2 cellular contexts compared by ENCODE assay signal in the genomic region with DNA sequence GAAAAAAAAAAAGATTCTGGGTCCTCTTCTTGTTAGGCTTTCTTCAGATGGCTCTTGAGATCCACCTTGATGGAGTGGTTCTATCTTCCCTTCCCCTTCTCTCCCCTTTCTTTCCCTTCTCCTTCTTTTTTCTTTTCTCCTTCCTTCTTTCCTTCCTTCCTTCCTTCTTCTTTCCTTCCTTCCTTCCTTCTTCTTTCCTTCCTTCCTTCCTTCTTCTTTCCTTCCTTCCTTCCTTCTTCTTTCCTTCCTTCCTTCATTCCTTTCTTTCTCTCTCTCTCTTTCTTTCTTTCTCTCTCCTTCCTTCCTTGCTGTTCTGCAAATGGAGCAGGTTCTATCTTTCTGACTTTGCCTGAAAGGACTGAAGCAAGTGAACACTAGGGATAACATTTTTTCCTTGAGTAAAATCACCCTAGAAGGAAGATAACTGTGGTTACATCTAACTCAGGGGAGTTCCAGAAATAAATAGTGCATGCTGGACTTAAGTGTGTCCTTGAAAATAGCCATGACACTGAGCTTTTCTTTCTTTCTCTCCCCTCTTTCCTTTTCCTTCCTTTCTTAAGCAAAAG.
TF ChIP-seq lines count a peak whose summit lies in the region.

No MANE protein-coding gene starts in this region.

TF ChIP-seq in HepG2, 621 proteins besides CTCF, POLR2A, EP300 and RAD21 (continued from another document):
- TF ChIP-seq, protein P1, sequence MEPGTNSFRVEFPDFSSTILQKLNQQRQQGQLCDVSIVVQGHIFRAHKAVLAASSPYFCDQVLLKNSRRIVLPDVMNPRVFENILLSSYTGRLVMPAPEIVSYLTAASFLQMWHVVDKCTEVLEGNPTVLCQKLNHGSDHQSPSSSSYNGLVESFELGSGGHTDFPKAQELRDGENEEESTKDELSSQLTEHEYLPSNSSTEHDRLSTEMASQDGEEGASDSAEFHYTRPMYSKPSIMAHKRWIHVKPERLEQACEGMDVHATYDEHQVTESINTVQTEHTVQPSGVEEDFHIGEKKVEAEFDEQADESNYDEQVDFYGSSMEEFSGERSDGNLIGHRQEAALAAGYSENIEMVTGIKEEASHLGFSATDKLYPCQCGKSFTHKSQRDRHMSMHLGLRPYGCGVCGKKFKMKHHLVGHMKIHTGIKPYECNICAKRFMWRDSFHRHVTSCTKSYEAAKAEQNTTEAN (CRISPR knock-in tag; conservative IDR thresholded peaks at IDR 0.05): no peak
- no peak for TF ChIP-seq ZNF235 (CRISPR knock-in tag; IDR thresholded peaks at IDR 0.05; ENCODE audit: borderline replicate concordance)

TF ChIP-seq in K562, 482 proteins besides CTCF, POLR2A, EP300 and RAD21 (continued from another document and continues in another):
- TF ChIP-seq, protein P2, sequence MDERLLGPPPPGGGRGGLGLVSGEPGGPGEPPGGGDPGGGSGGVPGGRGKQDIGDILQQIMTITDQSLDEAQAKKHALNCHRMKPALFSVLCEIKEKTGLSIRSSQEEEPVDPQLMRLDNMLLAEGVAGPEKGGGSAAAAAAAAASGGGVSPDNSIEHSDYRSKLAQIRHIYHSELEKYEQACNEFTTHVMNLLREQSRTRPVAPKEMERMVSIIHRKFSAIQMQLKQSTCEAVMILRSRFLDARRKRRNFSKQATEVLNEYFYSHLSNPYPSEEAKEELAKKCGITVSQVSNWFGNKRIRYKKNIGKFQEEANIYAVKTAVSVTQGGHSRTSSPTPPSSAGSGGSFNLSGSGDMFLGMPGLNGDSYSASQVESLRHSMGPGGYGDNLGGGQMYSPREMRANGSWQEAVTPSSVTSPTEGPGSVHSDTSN (CRISPR knock-in tag; IDR thresholded peaks at IDR 0.05; ENCODE audit: low read depth): no peak
- TF ChIP-seq, protein P2 (tag; conservative IDR thresholded peaks at IDR 0.05; ENCODE audit: low read depth): no peak
- TF ChIP-seq TCF3 (CRISPR knock-in tag; IDR thresholded peaks at IDR 0.05) (no peak), PHF21A (IDR thresholded peaks at IDR 0.05; ENCODE audit: borderline replicate concordance, low read depth) (no peak), ZNF695 (CRISPR knock-in tag; IDR thresholded peaks at IDR 0.05) (no peak), PPARD (CRISPR knock-in tag; IDR thresholded peaks at IDR 0.05) (no peak), NR1H2 (CRISPR knock-in tag; IDR thresholded peaks at IDR 0.05) (no peak), MTA1 (IDR thresholded peaks at IDR 0.05; ENCODE audit: borderline replicate concordance) (peak; percentile 68; the same call in 1 of the 2 replicates), ZNF165 (CRISPR knock-in tag; IDR thresholded peaks at IDR 0.05; ENCODE audit: borderline replicate concordance) (no peak), OTX1 (CRISPR knock-in tag; IDR thresholded peaks at IDR 0.05) (0 out of 2 replicates have a peak, but pooled peaks have one; percentile 58), MAFF (IDR thresholded peaks at IDR 0.05; ENCODE audit: low read length) (no peak), ZKSCAN3 (CRISPR knock-in tag; IDR thresholded peaks at IDR 0.05) (no peak), THRAP3 (IDR thresholded peaks at IDR 0.05; ENCODE audit: borderline replicate concordance) (0 out of 2 replicates have a peak, but pooled peaks have one; percentile 77), LARP7 (IDR thresholded peaks at IDR 0.05) (peak; percentile 79; the same call in 1 of the 2 replicates), NFRKB (IDR thresholded peaks at IDR 0.05; ENCODE audit: low read depth) (peak; percentile 12; the same call in 1 of the 2 replicates), L3MBTL2 (IDR thresholded peaks at IDR 0.05) (no peak), ARHGAP35 (IDR thresholded peaks at IDR 0.05; ENCODE audit: partially characterized antibody) (peak; percentile 53), U2AF1 (optimal IDR thresholded peaks at IDR 0.05; ENCODE audit: low read depth, low read length) (peak; percentile 47), ZNF79 (CRISPR knock-in tag; IDR thresholded peaks at IDR 0.05; ENCODE audit: low read depth) (no peak), GATAD2A (IDR thresholded peaks at IDR 0.05) (peak; percentile 65; the same call in 1 of the 2 replicates), KHSRP (IDR thresholded peaks at IDR 0.05) (no peak), ZNF217 (CRISPR knock-in tag; IDR thresholded peaks at IDR 0.05) (no peak), SMARCA4 (IDR thresholded peaks at IDR 0.05) (peak; percentile 21; the same call in 1 of the 2 replicates), HLTF (IDR thresholded peaks at IDR 0.05) (0 out of 2 replicates have a peak, but pooled peaks have one; percentile 65), ZNF184 (CRISPR knock-in tag; IDR thresholded peaks at IDR 0.05) (no peak), RBM17 (IDR thresholded peaks at IDR 0.05; ENCODE audit: borderline replicate concordance, low read depth, low read length) (no peak), HDAC1 (IDR thresholded peaks at IDR 0.05) (peak in 1 of 2 experiments; percentile 62; a peak in 1 of 4 replicates), MCM2 (IDR thresholded peaks at IDR 0.05; ENCODE audit: low read depth) (no peak), SOX6 (IDR thresholded peaks at IDR 0.05) (no peak), TEAD1 (CRISPR knock-in tag; IDR thresholded peaks at IDR 0.05) (no peak), GATA2 (CRISPR knock-in tag; IDR thresholded peaks at IDR 0.05) (no peak), XRCC4 (IDR thresholded peaks at IDR 0.05; ENCODE audit: extremely low read depth, insufficient read depth, insufficient read length) (no peak), ZNF766 (CRISPR knock-in tag; conservative IDR thresholded peaks at IDR 0.05) (no peak)
- TF ChIP-seq, protein P3, sequence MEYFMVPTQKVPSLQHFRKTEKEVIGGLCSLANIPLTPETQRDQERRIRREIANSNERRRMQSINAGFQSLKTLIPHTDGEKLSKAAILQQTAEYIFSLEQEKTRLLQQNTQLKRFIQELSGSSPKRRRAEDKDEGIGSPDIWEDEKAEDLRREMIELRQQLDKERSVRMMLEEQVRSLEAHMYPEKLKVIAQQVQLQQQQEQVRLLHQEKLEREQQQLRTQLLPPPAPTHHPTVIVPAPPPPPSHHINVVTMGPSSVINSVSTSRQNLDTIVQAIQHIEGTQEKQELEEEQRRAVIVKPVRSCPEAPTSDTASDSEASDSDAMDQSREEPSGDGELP (CRISPR knock-in tag; IDR thresholded peaks at IDR 0.05; ENCODE audit: borderline replicate concordance): no peak
- TF ChIP-seq, protein P4, sequence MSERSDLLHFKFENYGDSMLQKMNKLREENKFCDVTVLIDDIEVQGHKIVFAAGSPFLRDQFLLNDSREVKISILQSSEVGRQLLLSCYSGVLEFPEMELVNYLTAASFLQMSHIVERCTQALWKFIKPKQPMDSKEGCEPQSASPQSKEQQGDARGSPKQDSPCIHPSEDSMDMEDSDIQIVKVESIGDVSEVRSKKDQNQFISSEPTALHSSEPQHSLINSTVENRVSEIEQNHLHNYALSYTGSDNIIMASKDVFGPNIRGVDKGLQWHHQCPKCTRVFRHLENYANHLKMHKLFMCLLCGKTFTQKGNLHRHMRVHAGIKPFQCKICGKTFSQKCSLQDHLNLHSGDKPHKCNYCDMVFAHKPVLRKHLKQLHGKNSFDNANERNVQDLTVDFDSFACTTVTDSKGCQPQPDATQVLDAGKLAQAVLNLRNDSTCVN (CRISPR knock-in tag; IDR thresholded peaks at IDR 0.05): 0 out of 2 replicates have a peak, but pooled peaks have one; percentile 18
- TF ChIP-seq, protein P5, sequence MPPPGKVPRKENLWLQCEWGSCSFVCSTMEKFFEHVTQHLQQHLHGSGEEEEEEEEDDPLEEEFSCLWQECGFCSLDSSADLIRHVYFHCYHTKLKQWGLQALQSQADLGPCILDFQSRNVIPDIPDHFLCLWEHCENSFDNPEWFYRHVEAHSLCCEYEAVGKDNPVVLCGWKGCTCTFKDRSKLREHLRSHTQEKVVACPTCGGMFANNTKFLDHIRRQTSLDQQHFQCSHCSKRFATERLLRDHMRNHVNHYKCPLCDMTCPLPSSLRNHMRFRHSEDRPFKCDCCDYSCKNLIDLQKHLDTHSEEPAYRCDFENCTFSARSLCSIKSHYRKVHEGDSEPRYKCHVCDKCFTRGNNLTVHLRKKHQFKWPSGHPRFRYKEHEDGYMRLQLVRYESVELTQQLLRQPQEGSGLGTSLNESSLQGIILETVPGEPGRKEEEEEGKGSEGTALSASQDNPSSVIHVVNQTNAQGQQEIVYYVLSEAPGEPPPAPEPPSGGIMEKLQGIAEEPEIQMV (tag; conservative IDR thresholded peaks at IDR 0.05; ENCODE audit: low read depth): peak; percentile 50; the same call in 1 of the 2 replicates
- TF ChIP-seq, protein P6, sequence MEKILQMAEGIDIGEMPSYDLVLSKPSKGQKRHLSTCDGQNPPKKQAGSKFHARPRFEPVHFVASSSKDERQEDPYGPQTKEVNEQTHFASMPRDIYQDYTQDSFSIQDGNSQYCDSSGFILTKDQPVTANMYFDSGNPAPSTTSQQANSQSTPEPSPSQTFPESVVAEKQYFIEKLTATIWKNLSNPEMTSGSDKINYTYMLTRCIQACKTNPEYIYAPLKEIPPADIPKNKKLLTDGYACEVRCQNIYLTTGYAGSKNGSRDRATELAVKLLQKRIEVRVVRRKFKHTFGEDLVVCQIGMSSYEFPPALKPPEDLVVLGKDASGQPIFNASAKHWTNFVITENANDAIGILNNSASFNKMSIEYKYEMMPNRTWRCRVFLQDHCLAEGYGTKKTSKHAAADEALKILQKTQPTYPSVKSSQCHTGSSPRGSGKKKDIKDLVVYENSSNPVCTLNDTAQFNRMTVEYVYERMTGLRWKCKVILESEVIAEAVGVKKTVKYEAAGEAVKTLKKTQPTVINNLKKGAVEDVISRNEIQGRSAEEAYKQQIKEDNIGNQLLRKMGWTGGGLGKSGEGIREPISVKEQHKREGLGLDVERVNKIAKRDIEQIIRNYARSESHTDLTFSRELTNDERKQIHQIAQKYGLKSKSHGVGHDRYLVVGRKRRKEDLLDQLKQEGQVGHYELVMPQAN (IDR thresholded peaks at IDR 0.05; ENCODE audit: borderline replicate concordance): 0 out of 2 replicates have a peak, but pooled peaks have one; percentile 33
- TF ChIP-seq, protein P7, sequence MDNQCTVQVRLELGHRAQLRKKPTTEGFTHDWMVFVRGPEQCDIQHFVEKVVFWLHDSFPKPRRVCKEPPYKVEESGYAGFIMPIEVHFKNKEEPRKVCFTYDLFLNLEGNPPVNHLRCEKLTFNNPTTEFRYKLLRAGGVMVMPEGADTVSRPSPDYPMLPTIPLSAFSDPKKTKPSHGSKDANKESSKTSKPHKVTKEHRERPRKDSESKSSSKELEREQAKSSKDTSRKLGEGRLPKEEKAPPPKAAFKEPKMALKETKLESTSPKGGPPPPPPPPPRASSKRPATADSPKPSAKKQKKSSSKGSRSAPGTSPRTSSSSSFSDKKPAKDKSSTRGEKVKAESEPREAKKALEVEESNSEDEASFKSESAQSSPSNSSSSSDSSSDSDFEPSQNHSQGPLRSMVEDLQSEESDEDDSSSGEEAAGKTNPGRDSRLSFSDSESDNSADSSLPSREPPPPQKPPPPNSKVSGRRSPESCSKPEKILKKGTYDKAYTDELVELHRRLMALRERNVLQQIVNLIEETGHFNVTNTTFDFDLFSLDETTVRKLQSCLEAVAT (IDR thresholded peaks at IDR 0.05): peak; percentile 18 to 57; a peak in 1 of 4 replicates
- TF ChIP-seq, protein P8, sequence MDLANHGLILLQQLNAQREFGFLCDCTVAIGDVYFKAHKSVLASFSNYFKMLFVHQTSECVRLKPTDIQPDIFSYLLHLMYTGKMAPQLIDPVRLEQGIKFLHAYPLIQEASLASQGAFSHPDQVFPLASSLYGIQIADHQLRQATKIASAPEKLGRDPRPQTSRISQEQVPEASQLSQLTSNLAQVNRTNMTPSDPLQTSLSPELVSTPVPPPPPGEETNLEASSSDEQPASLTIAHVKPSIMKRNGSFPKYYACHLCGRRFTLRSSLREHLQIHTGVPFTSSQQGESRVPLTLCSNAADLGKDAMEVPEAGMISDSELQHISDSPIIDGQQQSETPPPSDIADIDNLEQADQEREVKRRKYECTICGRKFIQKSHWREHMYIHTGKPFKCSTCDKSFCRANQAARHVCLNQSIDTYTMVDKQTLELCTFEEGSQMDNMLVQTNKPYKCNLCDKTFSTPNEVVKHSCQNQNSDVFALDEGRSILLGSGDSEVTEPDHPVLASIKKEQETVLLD (IDR thresholded peaks at IDR 0.05): peak; percentile 66; the same call in 1 of the 2 replicates
- TF ChIP-seq, protein P9, sequence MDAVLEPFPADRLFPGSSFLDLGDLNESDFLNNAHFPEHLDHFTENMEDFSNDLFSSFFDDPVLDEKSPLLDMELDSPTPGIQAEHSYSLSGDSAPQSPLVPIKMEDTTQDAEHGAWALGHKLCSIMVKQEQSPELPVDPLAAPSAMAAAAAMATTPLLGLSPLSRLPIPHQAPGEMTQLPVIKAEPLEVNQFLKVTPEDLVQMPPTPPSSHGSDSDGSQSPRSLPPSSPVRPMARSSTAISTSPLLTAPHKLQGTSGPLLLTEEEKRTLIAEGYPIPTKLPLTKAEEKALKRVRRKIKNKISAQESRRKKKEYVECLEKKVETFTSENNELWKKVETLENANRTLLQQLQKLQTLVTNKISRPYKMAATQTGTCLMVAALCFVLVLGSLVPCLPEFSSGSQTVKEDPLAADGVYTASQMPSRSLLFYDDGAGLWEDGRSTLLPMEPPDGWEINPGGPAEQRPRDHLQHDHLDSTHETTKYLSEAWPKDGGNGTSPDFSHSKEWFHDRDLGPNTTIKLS (IDR thresholded peaks at IDR 0.05; ENCODE audit: borderline replicate concordance, low read depth): no peak
- TF ChIP-seq, protein P10, sequence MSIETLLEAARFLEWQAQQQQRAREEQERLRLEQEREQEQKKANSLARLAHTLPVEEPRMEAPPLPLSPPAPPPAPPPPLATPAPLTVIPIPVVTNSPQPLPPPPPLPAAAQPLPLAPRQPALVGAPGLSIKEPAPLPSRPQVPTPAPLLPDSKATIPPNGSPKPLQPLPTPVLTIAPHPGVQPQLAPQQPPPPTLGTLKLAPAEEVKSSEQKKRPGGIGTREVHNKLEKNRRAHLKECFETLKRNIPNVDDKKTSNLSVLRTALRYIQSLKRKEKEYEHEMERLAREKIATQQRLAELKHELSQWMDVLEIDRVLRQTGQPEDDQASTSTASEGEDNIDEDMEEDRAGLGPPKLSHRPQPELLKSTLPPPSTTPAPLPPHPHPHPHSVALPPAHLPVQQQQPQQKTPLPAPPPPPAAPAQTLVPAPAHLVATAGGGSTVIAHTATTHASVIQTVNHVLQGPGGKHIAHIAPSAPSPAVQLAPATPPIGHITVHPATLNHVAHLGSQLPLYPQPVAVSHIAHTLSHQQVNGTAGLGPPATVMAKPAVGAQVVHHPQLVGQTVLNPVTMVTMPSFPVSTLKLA (conservative IDR thresholded peaks at IDR 0.05): 0 out of 4 replicates have a peak, but pooled peaks of 1 of the 2 experiments have one; percentile 11
- TF ChIP-seq, protein P11, sequence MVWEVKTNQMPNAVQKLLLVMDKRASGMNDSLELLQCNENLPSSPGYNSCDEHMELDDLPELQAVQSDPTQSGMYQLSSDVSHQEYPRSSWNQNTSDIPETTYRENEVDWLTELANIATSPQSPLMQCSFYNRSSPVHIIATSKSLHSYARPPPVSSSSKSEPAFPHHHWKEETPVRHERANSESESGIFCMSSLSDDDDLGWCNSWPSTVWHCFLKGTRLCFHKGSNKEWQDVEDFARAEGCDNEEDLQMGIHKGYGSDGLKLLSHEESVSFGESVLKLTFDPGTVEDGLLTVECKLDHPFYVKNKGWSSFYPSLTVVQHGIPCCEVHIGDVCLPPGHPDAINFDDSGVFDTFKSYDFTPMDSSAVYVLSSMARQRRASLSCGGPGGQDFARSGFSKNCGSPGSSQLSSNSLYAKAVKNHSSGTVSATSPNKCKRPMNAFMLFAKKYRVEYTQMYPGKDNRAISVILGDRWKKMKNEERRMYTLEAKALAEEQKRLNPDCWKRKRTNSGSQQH (CRISPR knock-in tag; IDR thresholded peaks at IDR 0.05): peak; percentile 48; the same call in 1 of the 2 replicates
